Comparison of ENCODE assay signal across 8 cellular contexts in the genomic region with DNA sequence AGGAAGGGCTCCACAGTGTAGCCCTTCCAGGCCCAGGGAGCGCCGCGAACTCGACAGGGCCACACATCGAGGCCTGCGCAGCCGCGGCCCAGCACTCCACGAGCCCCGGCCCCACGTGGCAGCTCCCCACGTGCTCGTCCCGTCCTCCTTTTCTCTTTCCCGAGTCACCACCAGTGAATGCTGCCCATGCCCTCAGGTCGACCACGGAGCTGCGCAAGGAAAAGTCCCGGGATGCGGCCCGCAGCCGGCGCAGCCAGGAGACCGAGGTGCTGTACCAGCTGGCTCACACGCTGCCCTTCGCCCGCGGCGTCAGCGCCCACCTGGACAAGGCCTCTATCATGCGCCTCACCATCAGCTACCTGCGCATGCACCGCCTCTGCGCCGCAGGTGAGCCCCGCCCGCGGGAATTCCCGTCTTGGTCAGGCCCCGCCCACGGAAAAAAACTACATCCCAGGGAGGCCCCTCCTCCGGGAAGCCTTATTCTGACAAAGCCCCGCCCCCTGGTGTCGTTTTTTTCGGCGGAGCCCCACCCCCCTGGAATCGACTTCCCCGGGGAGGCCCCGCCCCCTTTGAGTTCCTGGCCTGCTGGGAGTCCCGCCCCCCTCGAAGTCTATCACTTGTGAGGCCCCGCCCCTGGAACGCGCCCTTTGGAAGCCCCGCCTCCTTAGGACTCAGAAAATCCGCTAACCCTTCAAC. TPM values are rescaled to one million over a fixed set of nuclear protein-coding genes. Genes with fewer than 3 reads are reported as not detected.
A peak's percentile ranks its signal among the peaks of the same experiment; 100 is the strongest.
DNase-seq lines count a peak whose midpoint lies in the region; ATAC-seq, FAIRE-seq and TF ChIP-seq lines count a peak whose summit lies in the region.

No MANE protein-coding gene starts in this region.

- no peaks in the 10 kb centered on the region for H3K36me3 ChIP-seq in brain microvascular endothelial cell (replicated peaks)
- peaks cover 27% of the 10 kb centered on the region for H3K36me3 ChIP-seq in iPS-20b (ENCODE audit: insufficient read depth, low read depth, low read length)
- no peaks in the 10 kb centered on the region for H3K36me3 ChIP-seq in small intestine (ENCODE audit: control insufficient read depth in 2 of 2, insufficient read depth in 2 of 2, low read length in 2 of 2)

- H3K27me3 ChIP-seq in brain microvascular endothelial cell (replicated peaks) (no peaks in the 10 kb centered on the region), iPS-20b (ENCODE audit: insufficient read depth, low read length) (no peaks in the 10 kb centered on the region), small intestine (ENCODE audit: control insufficient read depth in 2 of 2, insufficient read depth in 2 of 2, low read length in 2 of 2) (no peaks in the 10 kb centered on the region)

- H3K27ac ChIP-seq in brain microvascular endothelial cell = peak overlapping the region; percentile 37
- H3K27ac ChIP-seq in iPS-20b (ENCODE audit: low read length) = peak overlapping the region; percentile 67
- peak overlapping the region; percentile 27 to 73 for H3K27ac ChIP-seq in small intestine (ENCODE audit: low read depth in 1 of 2, low read length in 1 of 2)

- peak overlapping the region; percentile 47 for H3K4me3 ChIP-seq in brain microvascular endothelial cell (ENCODE audit: low read depth, low read length)
- H3K4me3 ChIP-seq in iPS-20b (ENCODE audit: low read length) = peak overlapping the region; percentile 56; the same call in 1 of the 2 replicates
- H3K4me3 ChIP-seq in small intestine (ENCODE audit: low read depth in 1 of 2, low read length in 2 of 2) = no peak overlapping the region

- 8 to 45% (median 44%) methylated on average over 44 to 56 of the region's 56 CpGs for WGBS in small intestine, 3 donors

- peak overlapping the region; percentile 79 for H3K9ac ChIP-seq in iPS-20b (ENCODE audit: low read depth, low read length)

- peak; percentile 77 for DNase-seq in LoVo (ENCODE audit: low spot score)
- DNase-seq in brain microvascular endothelial cell = peak; percentile 85
- peak; percentile 98 for DNase-seq in small intestine
- no peak for DNase-seq in NCI-H2171 (lab: John Stamatoyannopoulos, UW)
- no peak for DNase-seq in GF-D8 (lab: John Stamatoyannopoulos, UW)
- DNase-seq in NCI-H226 = no peak

- H3K9me3 ChIP-seq in iPS-20b (ENCODE audit: insufficient read depth, low read depth, low read length) (peaks cover 16% of the 10 kb centered on the region), small intestine (ENCODE audit: control insufficient read depth, low read depth) (no peaks in the 10 kb centered on the region)

- peaks cover 12% of the 10 kb centered on the region; the same call in 1 of the 2 replicates for H3K4me1 ChIP-seq in iPS-20b (ENCODE audit: insufficient read depth, low read length)
- peaks cover 2% of the 10 kb centered on the region in 2 donors for H3K4me1 ChIP-seq in small intestine (ENCODE audit: control insufficient read depth in 2 of 2, insufficient read depth in 1 of 2, low read depth in 1 of 2, low read length in 1 of 2)

- TF ChIP-seq CTCF in brain microvascular endothelial cell (IDR thresholded peaks at IDR 0.05; ENCODE audit: low read depth, low read length, missing control alignments) = no peak

- in situ Hi-C loops in brain microvascular endothelial cell (cut with HindIII; ENCODE audit: low pct_ligation_motif_present, low sequenced_read_pairs) = no loop called here

- ATAC-seq in HG03045 (IDR thresholded peaks at IDR 0.05; ENCODE audit: unreplicated experiment) = no peak

- no peak for FAIRE-seq in small intestine (lab: Jason Lieb, UNC)

RNA-seq across cellular contexts. Expression of a gene that starts 7.0 kb away (rescaled TPM):
- polyA plus RNA-seq in small intestine = 10 to 100 TPM in 1 of 3 donors, 1 to 10 TPM in 1, under 1 TPM in 1; 0.89 to 27.9 (median 4.1) TPM

RNA-seq across cellular contexts. Expression of a gene that starts 43.0 kb away (rescaled TPM):
- polyA plus RNA-seq in small intestine = 10 to 100 TPM; 24.0 to 48.9 (median 30.0) TPM

Comparison
In these comparisons a context has a peak if more than half of its experiments do, and no peak if none do; other contexts are left out.
1. DNase-seq: peak in LoVo (single experiment), brain microvascular endothelial cell (single experiment) and small intestine (single experiment); none in NCI-H2171 (single experiment), GF-D8 (single experiment) and NCI-H226 (single experiment).
2. H3K4me3 ChIP-seq: peak in brain microvascular endothelial cell (single experiment) and iPS-20b (single experiment); none in small intestine (0 of 2).
3. Peak in every context shown above with its lines, with median percentiles within 50 percentile points of each other: H3K27ac ChIP-seq.